Comparison of ENCODE assay signal across 11 cellular contexts in genomic region chr4:76562161-76562560, GRCh38.
DNase-seq lines count a peak whose midpoint lies in the region; ATAC-seq and TF ChIP-seq lines count a peak whose summit lies in the region.
"Had no signal": no experiment of that assay in that cellular context is flagged by ENCODE, and none has a peak within 500 bp of the region (broad histone marks: within the 10 kb centered on the region; RNA-seq: fewer than 3 reads in every experiment).

No MANE protein-coding gene starts in this region.

- no peaks in the 10 kb centered on the region for H3K9me3 ChIP-seq in SJCRH30 (replicated peaks)
- H3K9me3 ChIP-seq in parathyroid adenoma (ENCODE audit: control insufficient read depth, low read length), result no peaks in the 10 kb centered on the region
- H3K9me3 ChIP-seq in neural progenitor cell (ENCODE audit: low read depth), result no peaks in the 10 kb centered on the region

- no peaks in the 10 kb centered on the region for H3K27me3 ChIP-seq in SJCRH30
- no peaks in the 10 kb centered on the region for H3K27me3 ChIP-seq in parathyroid adenoma (ENCODE audit: control insufficient read depth, insufficient read depth, low read length)
- H3K27me3 ChIP-seq in neural progenitor cell, result no peaks in the 10 kb centered on the region

- peak overlapping the region; percentile 69 for H3K4me2 ChIP-seq in parathyroid adenoma (ENCODE audit: low read length)
- no peak overlapping the region for H3K4me2 ChIP-seq in neural progenitor cell

- H3K4me1 Mint-ChIP-seq in neural progenitor cell, result peaks cover 71% of the 10 kb centered on the region

- in situ Hi-C loops in Caki2 (cut with HindIII; ENCODE audit: low pct_unique_long_range_greater_than_20kb, low sequenced_read_pairs), result no loop called here

- H3K4me3 Mint-ChIP-seq in neural progenitor cell, result no peak overlapping the region
- H3K4me3 Mint-ChIP-seq: activated naive CD8-positive, alpha-beta T cell treated with anti-CD3 and anti-CD28 coated beads, Interleukin-2, amount 10 ng/mL, durations not matched to agents 7 days and 5 days had no signal

- H3K27ac ChIP-seq in SJCRH30 (peak overlapping the region; percentile 31), parathyroid adenoma (peak overlapping the region; percentile 71), neural progenitor cell (no peak overlapping the region)

- no peaks in the 10 kb centered on the region for H3K79me2 ChIP-seq in parathyroid adenoma
- peaks cover 20% of the 10 kb centered on the region for H3K79me2 ChIP-seq in neural progenitor cell (ENCODE audit: low read depth)

- H3K9me3 Mint-ChIP-seq in neural progenitor cell, result no peaks in the 10 kb centered on the region
- H3K9me3 Mint-ChIP-seq: activated naive CD8-positive, alpha-beta T cell treated with anti-CD3 and anti-CD28 coated beads, Interleukin-2, amount 10 ng/mL, durations not matched to agents 7 days and 5 days had no signal

- peak overlapping the region; percentile 11 for H2AFZ ChIP-seq in parathyroid adenoma
- H2AFZ ChIP-seq in neural progenitor cell (replicated peaks), result no peak overlapping the region

- no peaks in the 10 kb centered on the region for H3K27me3 Mint-ChIP-seq in neural progenitor cell (ENCODE audit: insufficient read depth, low read depth)

- H3K4me1 ChIP-seq in SJCRH30 (peaks cover 25% of the 10 kb centered on the region), parathyroid adenoma (peaks cover 5% of the 10 kb centered on the region), neural progenitor cell (peaks cover 35% of the 10 kb centered on the region)

- H3K9ac ChIP-seq in parathyroid adenoma, result no peak overlapping the region
- H3K9ac ChIP-seq in neural progenitor cell, result no peak overlapping the region

- peaks cover 30% of the 10 kb centered on the region for H4K20me1 ChIP-seq in neural progenitor cell (ENCODE audit: low read depth)

- H3K4me3 ChIP-seq in SJCRH30, result no peak overlapping the region
- no peak overlapping the region for H3K4me3 ChIP-seq in parathyroid adenoma (ENCODE audit: low read depth, low read length)
- H3K4me3 ChIP-seq in neural progenitor cell, result no peak overlapping the region

- H3F3A ChIP-seq in neural progenitor cell (ENCODE audit: low read depth), result peaks cover 23% of the 10 kb centered on the region

- peak; percentile 80 for DNase-seq in Caki2 (ENCODE audit: low read depth)
- peak; percentile 45 to 47 for DNase-seq in SJCRH30
- peak; percentile 76 for DNase-seq in fibroblast of peridontal ligament (ENCODE audit: extremely low read depth)
- no peak for DNase-seq in neural progenitor cell (ENCODE audit: low spot score)
- no peak for DNase-seq in activated T-cell treated with anti-CD3 and anti-CD28 coated beads, Interleukin-2, amount 50 U/mL, for 1 hour
- DNase-seq: activated naive CD8-positive, alpha-beta T cell treated with anti-CD3 and anti-CD28 coated beads, Interleukin-2, amount 10 ng/mL, durations not matched to agents 7 days and 5 days; NCI-H2081; RPMI8226 had no signal

- no peak overlapping the region for H3K27ac Mint-ChIP-seq in neural progenitor cell
- H3K27ac Mint-ChIP-seq: activated naive CD8-positive, alpha-beta T cell treated with anti-CD3 and anti-CD28 coated beads, Interleukin-2, amount 10 ng/mL, durations not matched to agents 7 days and 5 days had no signal

- H3K36me3 Mint-ChIP-seq in neural progenitor cell, result peaks cover 30% of the 10 kb centered on the region

- TF ChIP-seq CTCF in parathyroid adenoma (IDR thresholded peaks at IDR 0.05) (no peak), neural progenitor cell (IDR thresholded peaks at IDR 0.05) (no peak)

- ATAC-seq in GM21367 (IDR thresholded peaks at IDR 0.05; ENCODE audit: unreplicated experiment) (no peak), GM21737 (IDR thresholded peaks at IDR 0.05; ENCODE audit: unreplicated experiment) (no peak)

- H3K36me3 ChIP-seq in SJCRH30 (no peaks in the 10 kb centered on the region), parathyroid adenoma (ENCODE audit: control insufficient read depth, insufficient read depth, low read length) (no peaks in the 10 kb centered on the region), neural progenitor cell (no peaks in the 10 kb centered on the region)

Comparison
In these comparisons a context has a peak if more than half of its experiments do, and no peak if none do; other contexts are left out.
1. DNase-seq: peak in Caki2 (single experiment), SJCRH30 (2 of 2) and fibroblast of peridontal ligament (single experiment); none in neural progenitor cell (single experiment) and activated T-cell treated with anti-CD3 and anti-CD28 coated beads, Interleukin-2, amount 50 U/mL, for 1 hour (single experiment).